Comparison of ENCODE assay signal across 24 cellular contexts in genomic region chr15:61639491-61639890, GRCh38.
DNase-seq lines count a peak whose midpoint lies in the region; ATAC-seq and TF ChIP-seq lines count a peak whose summit lies in the region.
"Had no signal": no experiment of that assay in that cellular context is flagged by ENCODE, and none has a peak within 500 bp of the region (broad histone marks: within the 10 kb centered on the region; RNA-seq: fewer than 3 reads in every experiment).

No MANE protein-coding gene starts in this region.

- no peaks in the 10 kb centered on the region for H3K36me3 ChIP-seq in left lung
- H3K36me3 ChIP-seq in HAP-1 (replicated peaks), result no peaks in the 10 kb centered on the region
- H3K36me3 ChIP-seq: cardiac muscle cell, esophagus squamous epithelium, thoracic aorta had no signal

- in situ Hi-C loops in HAP-1 (cut with MboI; ENCODE audit: low sequenced_read_pairs), result no loop called here

- H3K4me3 ChIP-seq in left lung (no peak overlapping the region), HAP-1 (no peak overlapping the region)
- H3K4me3 ChIP-seq: cardiac muscle cell, esophagus squamous epithelium, thoracic aorta had no signal

- TF ChIP-seq CTCF in left lung (IDR thresholded peaks at IDR 0.05), result no peak

- peak; percentile 75 for DNase-seq in DMS79 (lab: John Stamatoyannopoulos, UW)
- DNase-seq in NCI-H1436 (lab: John Stamatoyannopoulos, UW), result peak; percentile 68
- DNase-seq in NCI-H524 (lab: John Stamatoyannopoulos, UW), result peak; percentile 99 to 100
- DNase-seq in left lung, result peak in 1 of 2 donors; percentile 68
- DNase-seq in AML-193 (lab: John Stamatoyannopoulos, UW), result no peak
- DNase-seq in stimulated activated CD4-positive, alpha-beta T cell treated with anti-CD3 and anti-CD28 coated beads, Interleukin-2, amount 100 ng/mL, for 24 hours, result no peak
- DNase-seq in HAP-1 (ENCODE audit: low spot score in 2 of 2), result no peak
- DNase-seq: activated B cell treated with CpG ODN at 0.5 μM for 24 hours; anterior cingulate cortex; C1 segment of cervical spinal cord; Caco-2; cortex of kidney; endodermal cell; esophagus squamous epithelium; hypothalamus; natural killer cell; NCI-H146; right cardiac atrium; stimulated activated CD4-positive, alpha-beta T cell treated with anti-CD3 and anti-CD28 coated beads, Interleukin-4, amount 100 ng/mL, for 24 hours; stimulated activated naive CD4-positive, alpha-beta T cell treated with Interleukin-2 at 50 U/mL for 16 hours; SW 1271; T1000 had no signal

- ATAC-seq in left lung, result peak; percentile 91
- ATAC-seq: natural killer cell, right cardiac atrium had no signal

- H3K27me3 ChIP-seq in left lung, result peaks cover 0 to under 1% of the 10 kb centered on the region in 2 donors
- no peaks in the 10 kb centered on the region for H3K27me3 ChIP-seq in HAP-1 (ENCODE audit: low read depth)
- H3K27me3 ChIP-seq: cardiac muscle cell had no signal

- intact Hi-C loops in left lung (cut with DNase I), result no loop called here

- no peak overlapping the region for H3K27ac ChIP-seq in left lung
- H3K27ac ChIP-seq: cardiac muscle cell, esophagus squamous epithelium, thoracic aorta had no signal

- no peaks in the 10 kb centered on the region for H3K9me3 ChIP-seq in left lung
- peaks cover 4% of the 10 kb centered on the region for H3K9me3 ChIP-seq in HAP-1
- H3K9me3 ChIP-seq: Caco-2, esophagus squamous epithelium, thoracic aorta had no signal

- H3K4me1 ChIP-seq in left lung (no peaks in the 10 kb centered on the region), HAP-1 (no peaks in the 10 kb centered on the region)
- H3K4me1 ChIP-seq: Caco-2, esophagus squamous epithelium had no signal

Comparison
In these comparisons a context has a peak if more than half of its experiments do, and no peak if none do; other contexts are left out.
1. DNase-seq: peak in DMS79 (single experiment), NCI-H1436 (single experiment) and NCI-H524 (2 of 2); none in AML-193 (0 of 2), stimulated activated CD4-positive, alpha-beta T cell treated with anti-CD3 and anti-CD28 coated beads, Interleukin-2, amount 100 ng/mL, for 24 hours (0 of 2) and HAP-1 (0 of 2).